ENCODE assay signal across 8 cellular contexts in the genomic region with DNA sequence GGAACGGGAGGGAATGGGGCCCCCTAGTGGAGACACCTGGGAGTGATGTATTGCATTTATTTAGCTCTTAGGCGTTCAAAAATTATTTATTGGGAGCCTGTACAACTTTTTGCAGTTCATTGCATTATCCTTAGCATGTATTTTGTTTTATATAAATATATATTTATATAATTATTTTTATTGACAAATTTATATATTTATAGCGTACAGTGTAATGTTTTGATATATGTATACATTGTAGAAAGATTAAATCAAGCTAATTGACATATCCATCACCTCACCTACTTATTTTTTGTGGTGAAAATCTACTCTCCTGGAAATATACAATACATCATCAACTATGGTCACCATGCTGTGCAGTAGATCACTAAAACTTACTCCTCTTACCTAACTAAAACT. TPM values are rescaled to one million over a fixed set of nuclear protein-coding genes. Genes with fewer than 3 reads are reported as not detected.
A peak's percentile ranks its signal among the peaks of the same experiment; 100 is the strongest.
DNase-seq lines count a peak whose midpoint lies in the region; ATAC-seq and TF ChIP-seq lines count a peak whose summit lies in the region.

No MANE protein-coding gene starts in this region.

- no peaks in the 10 kb centered on the region for H3K27me3 ChIP-seq in heart right ventricle

- no peak for DNase-seq in heart right ventricle
- no peak for DNase-seq in Right ventricle myocardium inferior (ENCODE audit: missing footprints)
- no peak for DNase-seq in astrocyte of the cerebellum (ENCODE audit: low read depth)
- no peak for DNase-seq in memory B cell (ENCODE audit: low spot score in 2 of 2)
- DNase-seq in NCI-H510A (lab: John Stamatoyannopoulos, UW), result no peak

- H3K9me3 Mint-ChIP-seq in memory B cell, result peaks cover 3% of the 10 kb centered on the region

- intact Hi-C loops in heart right ventricle (cut with DNase I) (loop anchor here in 8 of 10 donors (2.0 to 10.0 kb wide), 6 partner anchors 37 to 241 kb away; a partner anchor contains a TSS), Right ventricle myocardium inferior (cut with DNase I) (loop anchor here (2.0 to 5.0 kb wide), 6 partner anchors 37 to 243 kb away; a partner anchor contains a TSS)

- H3K27ac ChIP-seq in heart right ventricle (peak overlapping the region; percentile 87 to 100 (median 98)), urinary bladder (ENCODE audit: low read depth) (peak overlapping the region; percentile 90)

- peaks cover 0 to 11% (median 4%) of the 10 kb centered on the region in 9 donors for H3K36me3 ChIP-seq in heart right ventricle
- no peaks in the 10 kb centered on the region for H3K36me3 ChIP-seq in urinary bladder (ENCODE audit: insufficient read depth)

- no peak for ATAC-seq in heart right ventricle
- ATAC-seq in Right ventricle myocardium inferior, result no peak
- no peak for ATAC-seq in memory B cell (ENCODE audit: low read depth)
- ATAC-seq in HG02642 (IDR thresholded peaks at IDR 0.05; ENCODE audit: poor library complexity, unreplicated experiment), result no peak
- no peak for ATAC-seq in GM21576 (IDR thresholded peaks at IDR 0.05; ENCODE audit: unreplicated experiment)

- H3K4me1 ChIP-seq in heart right ventricle (peaks cover 4 to 37% (median 21%) of the 10 kb centered on the region in 9 donors), urinary bladder (ENCODE audit: insufficient read depth) (no peaks in the 10 kb centered on the region)

- peaks cover 6% of the 10 kb centered on the region for H3K36me3 Mint-ChIP-seq in memory B cell

- peak; percentile 77 to 87 (median 83) for TF ChIP-seq CTCF in heart right ventricle (IDR thresholded peaks at IDR 0.05)
- TF ChIP-seq CTCF in astrocyte of the cerebellum (IDR thresholded peaks at IDR 0.05; ENCODE audit: low read depth, low read length, missing control alignments), result peak; percentile 74

- 27 to 31% methylated on average over 3 of the region's 3 CpGs for WGBS in heart right ventricle, 2 donors
- WGBS in urinary bladder, result 28% methylated on average over 3 of the region's 3 CpGs

- no peaks in the 10 kb centered on the region for H3K27me3 Mint-ChIP-seq in memory B cell

- H3K4me1 Mint-ChIP-seq in memory B cell, result peaks cover 12% of the 10 kb centered on the region

- peak overlapping the region; percentile 85 for H3K4me3 Mint-ChIP-seq in memory B cell

- H3K4me3 ChIP-seq in heart right ventricle, result peak overlapping the region; percentile 53 to 90 (median 74)
- peak overlapping the region; percentile 85 for H3K4me3 ChIP-seq in astrocyte of the cerebellum (ENCODE audit: low read depth, low read length)
- peak overlapping the region; percentile 69 for H3K4me3 ChIP-seq in urinary bladder (ENCODE audit: low read depth, low read length)

- H3K27ac Mint-ChIP-seq in memory B cell, result peak overlapping the region; percentile 89

- in situ Hi-C loops in astrocyte of the cerebellum (cut with HindIII; ENCODE audit: low sequenced_read_pairs), result no loop called here

- peaks cover 0 to 5% (median 0%) of the 10 kb centered on the region in 11 donors for H3K9me3 ChIP-seq in heart right ventricle

RNA-seq across cellular contexts. Expression of a gene that starts 1.0 kb away (rescaled TPM):
- 10 to 100 TPM; 32.9 to 60.1 (median 47.2) TPM for total RNA-seq in heart right ventricle
- polyA plus RNA-seq in heart right ventricle, result 10 to 100 TPM; 10.8 to 23.4 TPM
- 50.8 TPM for total RNA-seq in Right ventricle myocardium inferior
- 16.4 TPM for total RNA-seq in urinary bladder
- polyA plus RNA-seq in urinary bladder, result 7.2 TPM

RNA-seq across cellular contexts. Expression of a gene that starts 39.8 kb away (rescaled TPM):
- total RNA-seq in heart right ventricle (10 to 100 TPM; 41.5 to 55.8 (median 46.8) TPM), Right ventricle myocardium inferior (50.7 TPM), urinary bladder (49.5 TPM)
- polyA plus RNA-seq in heart right ventricle (100 to 1,000 TPM in 1 of 2 donors, 10 to 100 TPM in 1; 45.3 to 112 TPM), urinary bladder (86.6 TPM)
